Comparison of ENCODE assay signal across 8 cellular contexts in genomic region chr15:39976291-39977274, GRCh38. TPM values are rescaled to one million over a fixed set of nuclear protein-coding genes. Genes with fewer than 3 reads are reported as not detected.
DNase-seq lines count a peak whose midpoint lies in the region; ATAC-seq and TF ChIP-seq lines count a peak whose summit lies in the region.

No MANE protein-coding gene starts in this region.

- no peaks in the 10 kb centered on the region for H3K79me2 ChIP-seq in Karpas-422 (ENCODE audit: low read length)

- TF ChIP-seq CTCF in BJ (IDR thresholded peaks at IDR 0.05; ENCODE audit: insufficient read depth, low read depth, low read length) (peak; percentile 64), adrenal gland (IDR thresholded peaks at IDR 0.05) (peak; percentile 42 to 86 (median 58)), osteocyte (IDR thresholded peaks at IDR 0.05) (peak; percentile 57), GM13976 (IDR thresholded peaks at IDR 0.05; ENCODE audit: borderline replicate concordance, control extremely low read depth, extremely low read depth, insufficient read depth, missing control alignments) (no peak)

- H3K27ac ChIP-seq in adrenal gland (peak overlapping the region in 4 of 5 donors; percentile 64 to 92 (median 86)), Karpas-422 (ENCODE audit: low read length) (no peak overlapping the region)

- no peaks in the 10 kb centered on the region for H3K9me2 ChIP-seq in Karpas-422 (replicated peaks; ENCODE audit: insufficient read depth, low read length)

- no peaks in the 10 kb centered on the region for H4K20me1 ChIP-seq in Karpas-422 (ENCODE audit: insufficient read depth, low read depth, low read length)

- no peak for ATAC-seq in HG03432 (IDR thresholded peaks at IDR 0.05; ENCODE audit: unreplicated experiment)

- 20 to 22% (median 21%) methylated on average over 51 to 69 of the region's 69 CpGs for WGBS in adrenal gland, 4 donors

- H3K27me3 ChIP-seq in BJ (ENCODE audit: control insufficient read depth, insufficient read depth, low read length) (no peaks in the 10 kb centered on the region), adrenal gland (no peaks in the 10 kb centered on the region), Karpas-422 (ENCODE audit: low read length) (no peaks in the 10 kb centered on the region)

- intact Hi-C loops in adrenal gland (cut with DNase I) (loop anchor here in 1 of 2 donors (10.0 kb wide), 1 partner anchor 82 kb away; no protein-coding TSS in a partner anchor), cardiac septum (cut with DNase I) (loop anchor here (5.0 kb wide), 2 partner anchors 189 to 289 kb away; no protein-coding TSS in a partner anchor)

- no peaks in the 10 kb centered on the region for H3K27me3 Mint-ChIP-seq in osteocyte (ENCODE audit: unreplicated experiment)

- DNase-seq in BJ (ENCODE audit: low read depth) (no peak), LHCN-M2 (ENCODE audit: low read depth) (peak; percentile 68), adrenal gland (peak; percentile 57 to 91 (median 83)), cardiac septum (ENCODE audit: low spot score) (peak; percentile 82), osteocyte (ENCODE audit: extremely low spot score, unreplicated experiment) (peak; percentile 85), GM13976 (ENCODE audit: low spot score) (no peak), Karpas-422 (no peak)

- peak overlapping the region; percentile 73 for H3K4me3 Mint-ChIP-seq in osteocyte (ENCODE audit: unreplicated experiment)

- no peak overlapping the region for H2AFZ ChIP-seq in Karpas-422 (ENCODE audit: low read length)

- peak overlapping the region; percentile 77 for H3K27ac Mint-ChIP-seq in osteocyte (ENCODE audit: unreplicated experiment)

- H3K4me1 ChIP-seq in adrenal gland (replicated peaks in 1 of 2): peaks cover 0 to 6% of the 10 kb centered on the region in 2 donors
- H3K4me1 ChIP-seq in Karpas-422 (ENCODE audit: low read length): peaks cover 4% of the 10 kb centered on the region; the same call in 1 of the 2 replicates

- peak in 1 of 2 donors; percentile 48 for TF ChIP-seq POLR2A in adrenal gland (IDR thresholded peaks at IDR 0.05)

- peak overlapping the region; percentile 36 for H3K4me3 ChIP-seq in BJ (ENCODE audit: low read depth, low read length)
- H3K4me3 ChIP-seq in adrenal gland: peak overlapping the region in 3 of 4 donors; percentile 29 to 69 (median 32)
- no peak overlapping the region for H3K4me3 ChIP-seq in Karpas-422 (ENCODE audit: low read length)

- no peak overlapping the region for H3K9ac ChIP-seq in Karpas-422 (ENCODE audit: low read length)

- H3K4me2 ChIP-seq in Karpas-422 (ENCODE audit: low read depth, low read length, poor library complexity, severe bottlenecking): no peak overlapping the region

- in situ Hi-C loops in GM13976 (cut with MboI; ENCODE audit: low sequenced_read_pairs, unreplicated experiment): no loop called here

- H3K9me3 ChIP-seq in adrenal gland (replicated peaks in 1 of 3) (no peaks in the 10 kb centered on the region), Karpas-422 (ENCODE audit: low read length) (no peaks in the 10 kb centered on the region)

- H3K9me3 Mint-ChIP-seq in osteocyte (ENCODE audit: unreplicated experiment): no peaks in the 10 kb centered on the region

- peaks cover 17% of the 10 kb centered on the region for H3K4me1 Mint-ChIP-seq in osteocyte (ENCODE audit: unreplicated experiment)

- H3K36me3 Mint-ChIP-seq in osteocyte (ENCODE audit: unreplicated experiment): peaks cover 36% of the 10 kb centered on the region

- CTCF ChIA-PET in BJ (lab: Yijun Ruan, JAX): interaction anchor here (0.6 to 1.6 kb wide), 7 partner anchors 8 to 192 kb away, joined by 3 to 5 read pairs (median 3); no protein-coding TSS in a partner anchor

- H3K36me3 ChIP-seq in BJ (ENCODE audit: control insufficient read depth, insufficient read depth, low read length): no peaks in the 10 kb centered on the region; the same call in 1 of the 2 replicates
- H3K36me3 ChIP-seq in adrenal gland (replicated peaks in 1 of 2): peaks cover 0 to 13% of the 10 kb centered on the region in 2 donors
- H3K36me3 ChIP-seq in Karpas-422 (ENCODE audit: insufficient read depth, low read length): no peaks in the 10 kb centered on the region

- POLR2A ChIA-PET in BJ (lab: Charles Lee): interaction anchor here (0.6 kb wide), 1 partner anchor 42 kb away, joined by 4 read pairs; no protein-coding TSS in a partner anchor

RNA-seq across cellular contexts. Expression of gene EIF2AK4, which starts 42.7 kb away (rescaled TPM):
- 81.1 and 82.7 TPM in 2 replicates for polyA plus RNA-seq in BJ (2011; rRNA removed)
- 73.1 and 87.7 TPM in 2 replicates for polyA minus RNA-seq in BJ (2011; rRNA and poly(A)+ RNA removed)
- total RNA-seq in LHCN-M2 (2014; rRNA removed): 83.7 and 94.0 TPM in 2 replicates
- 43.4 TPM for polyA plus RNA-seq in LHCN-M2 (2012)
- total RNA-seq in adrenal gland: 10 to 100 TPM; 19.3 to 52.9 (median 28.1) TPM
- 10 to 100 TPM; 32.5 to 84.1 (median 63.4) TPM for polyA plus RNA-seq in adrenal gland
- total RNA-seq in cardiac septum: 20.9 TPM
- total RNA-seq in osteocyte: 37.8 and 42.2 TPM in 2 replicates
- 24.0 and 42.5 TPM in 2 replicates for total RNA-seq in Karpas-422 (2014; rRNA removed; shearing (Covaris generic); ENCODE audit: low replicate concordance)

RNA-seq across cellular contexts. Expression of gene GPR176, which starts 56.5 kb away (rescaled TPM):
- polyA plus RNA-seq in BJ (2011; rRNA removed): 241 and 319 TPM in 2 replicates
- polyA minus RNA-seq in BJ (2011; rRNA and poly(A)+ RNA removed): 393 and 614 TPM in 2 replicates
- total RNA-seq in LHCN-M2 (2014; rRNA removed): 51.9 and 53.3 TPM in 2 replicates
- 88.2 TPM for polyA plus RNA-seq in LHCN-M2 (2012)
- 10 to 100 TPM in 1 of 8 donors, 1 to 10 TPM in 7; 1.4 to 12.7 (median 5.1) TPM for total RNA-seq in adrenal gland
- polyA plus RNA-seq in adrenal gland: 1 to 10 TPM; 3.6 to 9.8 (median 7.2) TPM
- total RNA-seq in cardiac septum: 2.7 TPM
- 21.1 and 22.0 TPM in 2 replicates for total RNA-seq in osteocyte
- total RNA-seq in Karpas-422 (2014; rRNA removed; shearing (Covaris generic); ENCODE audit: low replicate concordance): 0.07 TPM in 1 of 2 replicates, not detected in the other

Comparison
In these comparisons a context has a peak if more than half of its experiments do, and no peak if none do; other contexts are left out.
1. DNase-seq: peak in LHCN-M2 (single experiment), adrenal gland (7 of 7), cardiac septum (single experiment) and osteocyte (single experiment); none in BJ (single experiment), GM13976 (single experiment) and Karpas-422 (single experiment).